ENCODE assay signal across 25 cellular contexts in genomic region chr1:230102046-230102445, GRCh38. TPM values are rescaled to one million over a fixed set of nuclear protein-coding genes. Genes with fewer than 3 reads are reported as not detected.
DNase-seq lines count a peak whose midpoint lies in the region; ATAC-seq, FAIRE-seq and TF ChIP-seq lines count a peak whose summit lies in the region.
"Had no signal": no experiment of that assay in that cellular context is flagged by ENCODE, and none has a peak within 500 bp of the region (broad histone marks: within the 10 kb centered on the region; RNA-seq: fewer than 3 reads in every experiment).

No MANE protein-coding gene starts in this region.

- no peaks in the 10 kb centered on the region for H3K27me3 ChIP-seq in adipocyte (replicated peaks; ENCODE audit: control insufficient read depth, insufficient read depth, low read length)
- no peaks in the 10 kb centered on the region for H3K27me3 ChIP-seq in iPS-20b (ENCODE audit: insufficient read depth, low read length)
- H3K27me3 ChIP-seq: brain microvascular endothelial cell, neutrophil, tibial artery had no signal

- H3K9ac ChIP-seq in adipocyte (ENCODE audit: low read length) (peak overlapping the region; percentile 8), iPS-20b (ENCODE audit: low read depth, low read length) (peak overlapping the region; percentile 8; the same call in 1 of the 2 replicates)

- H3K27me3 Mint-ChIP-seq in stimulated activated naive CD8-positive, alpha-beta T cell treated with anti-CD3 and anti-CD28 coated beads, Interleukin-15, Interleukin-2, amounts not matched to agents 100 ng/mL and 50 ng/mL, for 24 hours, result no peaks in the 10 kb centered on the region
- H3K27me3 Mint-ChIP-seq: B cell had no signal

- H3K4me1 Mint-ChIP-seq in stimulated activated naive CD8-positive, alpha-beta T cell treated with anti-CD3 and anti-CD28 coated beads, Interleukin-15, Interleukin-2, amounts not matched to agents 100 ng/mL and 50 ng/mL, for 24 hours (ENCODE audit: low read depth), result peaks cover 67% of the 10 kb centered on the region

- no peaks in the 10 kb centered on the region for H3K9me3 Mint-ChIP-seq in stimulated activated naive CD8-positive, alpha-beta T cell treated with anti-CD3 and anti-CD28 coated beads, Interleukin-15, Interleukin-2, amounts not matched to agents 100 ng/mL and 50 ng/mL, for 24 hours

- H3K4me3 ChIP-seq in adipocyte (ENCODE audit: low read length) (no peak overlapping the region), iPS-20b (ENCODE audit: low read length) (no peak overlapping the region), lower leg skin (ENCODE audit: low read depth, poor library complexity, severe bottlenecking) (no peak overlapping the region)
- H3K4me3 ChIP-seq: SK-N-MC, tibial artery had no signal

- peaks cover 57% of the 10 kb centered on the region for H3K4me1 ChIP-seq in adipocyte (ENCODE audit: control insufficient read depth, insufficient read depth, low read length)
- peaks cover 50% of the 10 kb centered on the region for H3K4me1 ChIP-seq in iPS-20b (ENCODE audit: insufficient read depth, low read length)

- TF ChIP-seq POLR2A in lower leg skin (IDR thresholded peaks at IDR 0.05), result no peak

- peaks cover 23% of the 10 kb centered on the region for H3K36me3 Mint-ChIP-seq in stimulated activated naive CD8-positive, alpha-beta T cell treated with anti-CD3 and anti-CD28 coated beads, Interleukin-15, Interleukin-2, amounts not matched to agents 100 ng/mL and 50 ng/mL, for 24 hours (ENCODE audit: low read depth)

- TF ChIP-seq CTCF in lower leg skin (IDR thresholded peaks at IDR 0.05), result no peak

- no peak overlapping the region for H3K4me3 Mint-ChIP-seq in stimulated activated naive CD8-positive, alpha-beta T cell treated with anti-CD3 and anti-CD28 coated beads, Interleukin-15, Interleukin-2, amounts not matched to agents 100 ng/mL and 50 ng/mL, for 24 hours
- H3K4me3 Mint-ChIP-seq: activated CD8-positive, alpha-beta T cell treated with anti-CD3 and anti-CD28 coated beads, Interleukin-2, amount 10 ng/mL, durations not matched to agents 7 days and 5 days; B cell had no signal

- DNase-seq in stimulated activated naive CD8-positive, alpha-beta T cell treated with anti-CD3 and anti-CD28 coated beads, Interleukin-15, Interleukin-2, amounts not matched to agents 100 U/mL and 50 U/mL, for 24 hours, result no peak
- no peak for DNase-seq in adipocyte (ENCODE audit: low read depth)
- no peak for DNase-seq in medulla oblongata (ENCODE audit: extremely low spot score)
- DNase-seq in NCI-H446 treated with DMSO at 0.1 percent for 48 hours (lab: John Stamatoyannopoulos, UW), result no peak
- no peak for DNase-seq in lower leg skin (ENCODE audit: low spot score in 2 of 2)
- no peak for DNase-seq in GM19239 (ENCODE audit: insufficient read length, low spot score)
- DNase-seq: activated CD8-positive, alpha-beta T cell treated with anti-CD3 and anti-CD28 coated beads, Interleukin-2, amount 10 ng/mL, durations not matched to agents 7 days and 5 days; activated gamma-delta T cell treated with Interleukin-2 at 50 U/mL for 16 hours; activated T-cell treated with anti-CD3 and anti-CD28 coated beads for 4 hours; brain microvascular endothelial cell; DMS153; GDM1; head of caudate nucleus; mammary epithelial cell; NCI-H146; NCI-H446; stimulated activated naive CD4-positive, alpha-beta T cell treated with Interleukin-2 at 50 U/mL for 16 hours; tibial artery had no signal

- H3K36me3 ChIP-seq in adipocyte (ENCODE audit: control insufficient read depth, insufficient read depth, low read length, severe bottlenecking) (peaks cover 14% of the 10 kb centered on the region), iPS-20b (ENCODE audit: insufficient read depth, low read depth, low read length) (no peaks in the 10 kb centered on the region)
- H3K36me3 ChIP-seq: brain microvascular endothelial cell, neutrophil, tibial artery had no signal

- FAIRE-seq in GM19239 (lab: Jason Lieb, UNC), result no peak
- FAIRE-seq: A204.1, TTC549 had no signal

- ATAC-seq in stimulated activated naive CD8-positive, alpha-beta T cell treated with anti-CD3 and anti-CD28 coated beads, Interleukin-15, Interleukin-2, amounts not matched to agents 100 U/mL and 50 U/mL, for 24 hours, result no peak
- ATAC-seq: activated CD8-positive, alpha-beta T cell treated with anti-CD3 and anti-CD28 coated beads, Interleukin-2, amount 10 ng/mL, durations not matched to agents 7 days and 5 days had no signal

- peak overlapping the region; percentile 26 for H3K27ac Mint-ChIP-seq in stimulated activated naive CD8-positive, alpha-beta T cell treated with anti-CD3 and anti-CD28 coated beads, Interleukin-15, Interleukin-2, amounts not matched to agents 100 ng/mL and 50 ng/mL, for 24 hours
- H3K27ac Mint-ChIP-seq: activated CD8-positive, alpha-beta T cell treated with anti-CD3 and anti-CD28 coated beads, Interleukin-2, amount 10 ng/mL, durations not matched to agents 7 days and 5 days had no signal

- no peaks in the 10 kb centered on the region for H3K9me3 ChIP-seq in adipocyte (ENCODE audit: control insufficient read depth, low read length)
- no peaks in the 10 kb centered on the region for H3K9me3 ChIP-seq in iPS-20b (ENCODE audit: insufficient read depth, low read depth, low read length)
- H3K9me3 ChIP-seq: neutrophil, tibial artery had no signal

- WGBS in lower leg skin, 2 donors, result 90 to 94% methylated on average over 5 of the region's 5 CpGs

- intact Hi-C loops in lower leg skin (cut with DNase I; ENCODE audit: low total_unique reads), result no loop called here

- no peak overlapping the region for H3K27ac ChIP-seq in iPS-20b (ENCODE audit: low read length)
- H3K27ac ChIP-seq: brain microvascular endothelial cell, neutrophil, SK-N-MC had no signal

RNA-seq across cellular contexts. Expression of gene GALNT2, which starts 35.0 kb away (rescaled TPM):
- total RNA-seq in lower leg skin, result 10 to 100 TPM; 11.0 to 31.0 (median 20.2) TPM
